9 cellular contexts compared by ENCODE assay signal in the genomic region with DNA sequence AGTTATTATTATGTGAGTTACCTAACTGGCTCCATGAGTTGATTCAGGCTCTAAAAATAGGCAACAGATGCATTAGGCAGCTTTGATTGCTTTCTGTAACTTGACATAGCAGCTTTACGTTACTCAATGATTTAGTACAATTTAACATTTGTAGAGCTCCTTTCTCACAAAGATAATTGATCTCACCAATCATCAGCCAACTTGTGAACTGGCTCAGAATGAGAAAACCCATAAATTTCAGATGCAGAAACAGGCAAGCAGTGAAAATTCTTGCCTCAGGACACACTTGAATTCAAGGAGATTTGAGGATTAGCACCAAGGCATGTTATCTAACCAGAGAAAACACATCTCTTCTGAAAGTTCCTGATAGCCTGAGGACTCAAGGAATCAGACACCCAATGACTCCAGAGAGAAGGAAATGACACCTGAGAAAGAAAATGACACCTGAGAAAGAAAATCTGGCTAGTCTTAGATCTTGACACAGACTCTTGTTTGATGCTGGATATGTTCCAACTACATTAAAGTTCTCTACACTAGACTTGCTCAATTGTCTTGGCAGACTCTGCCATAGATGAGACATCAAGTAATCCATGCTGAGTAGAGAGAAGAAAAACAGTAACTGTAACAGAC.
A peak's percentile ranks its signal among the peaks of the same experiment; 100 is the strongest.
DNase-seq lines count a peak whose midpoint lies in the region; ATAC-seq, FAIRE-seq and TF ChIP-seq lines count a peak whose summit lies in the region.
"Had no signal": no experiment of that assay in that cellular context is flagged by ENCODE, and none has a peak within 500 bp of the region (broad histone marks: within the 10 kb centered on the region; RNA-seq: fewer than 3 reads in every experiment).

No MANE protein-coding gene starts in this region.

- H3K4me1 Mint-ChIP-seq in endodermal cell: peaks cover 26% of the 10 kb centered on the region

- H3K27ac ChIP-seq in endodermal cell (ENCODE audit: low read depth, low read length): no peak overlapping the region
- H3K27ac ChIP-seq in pancreas: no peak overlapping the region

- no peaks in the 10 kb centered on the region for H3K9me3 ChIP-seq in endodermal cell (ENCODE audit: control insufficient read depth, low read length)
- no peaks in the 10 kb centered on the region for H3K9me3 ChIP-seq in pancreas

- no peak overlapping the region for H3K4me3 Mint-ChIP-seq in endodermal cell

- H3K4me3 ChIP-seq in LNCaP clone FGC (ENCODE audit: low read depth, low read length) (no peak overlapping the region), endodermal cell (ENCODE audit: low read length) (peak overlapping the region; percentile 22), pancreas (no peak overlapping the region)

- H3K36me3 ChIP-seq in endodermal cell (ENCODE audit: control insufficient read depth, insufficient read depth, low read length): no peaks in the 10 kb centered on the region
- no peaks in the 10 kb centered on the region for H3K36me3 ChIP-seq in pancreas

- DNase-seq in AG08395 (ENCODE audit: low spot score): peak; percentile 70
- DNase-seq in LNCaP clone FGC (ENCODE audit: low read depth): peak; percentile 74
- DNase-seq in endodermal cell: no peak
- DNase-seq in D341Med (ENCODE audit: low spot score): no peak
- DNase-seq in pancreas: no peak
- no peak for DNase-seq in SW480 (ENCODE audit: low spot score)
- DNase-seq in SW 1271 (lab: John Stamatoyannopoulos, UW): no peak
- DNase-seq: NCI-H1417 treated with DMSO at 0.1 percent for 48 hours had no signal

- 90 to 100% methylated on average over 1 of the region's 1 CpG for WGBS in endodermal cell (ENCODE audit: insufficient coverage in 1 of 2, insufficient read length in 1 of 2), 2 experiments
- 38 to 49% methylated on average over 1 of the region's 1 CpG for WGBS in pancreas, 2 donors

- H3K27me3 Mint-ChIP-seq in endodermal cell (ENCODE audit: insufficient read depth): no peaks in the 10 kb centered on the region

- H3K4me1 ChIP-seq in endodermal cell (ENCODE audit: control insufficient read depth, insufficient read depth, low read length): peaks cover 14% of the 10 kb centered on the region
- H3K4me1 ChIP-seq in pancreas: no peaks in the 10 kb centered on the region

- no peaks in the 10 kb centered on the region for H3K9me3 Mint-ChIP-seq in endodermal cell

- ATAC-seq in GM19351 (IDR thresholded peaks at IDR 0.05; ENCODE audit: unreplicated experiment) (peak; percentile 46), pancreas (no peak)

- intact Hi-C loops in pancreas (cut with DNase I): no loop called here

- H3K9ac ChIP-seq in endodermal cell (ENCODE audit: extremely low read depth, low read length, poor library complexity, severe bottlenecking): no peak overlapping the region

- H3K27me3 ChIP-seq in endodermal cell (ENCODE audit: control insufficient read depth, insufficient read depth, low read length, poor library complexity, severe bottlenecking): no peaks in the 10 kb centered on the region
- no peaks in the 10 kb centered on the region for H3K27me3 ChIP-seq in pancreas

- TF ChIP-seq CTCF in LNCaP clone FGC (IDR thresholded peaks at IDR 0.05; ENCODE audit: control insufficient read depth, extremely low read depth, insufficient read depth) (no peak), endodermal cell (conservative IDR thresholded peaks at IDR 0.05) (no peak), pancreas (IDR thresholded peaks at IDR 0.05) (no peak)

- no peak overlapping the region for H3K27ac Mint-ChIP-seq in endodermal cell

- H3K36me3 Mint-ChIP-seq in endodermal cell (ENCODE audit: low read depth): no peaks in the 10 kb centered on the region

- no peak for FAIRE-seq in pancreas (lab: Jason Lieb, UNC)

Comparison
In these comparisons a context has a peak if more than half of its experiments do, and no peak if none do; other contexts are left out.
1. DNase-seq: peak in AG08395 (single experiment) and LNCaP clone FGC (single experiment); none in endodermal cell (single experiment), D341Med (single experiment), pancreas (0 of 6), SW480 (single experiment) and SW 1271 (0 of 2).